ENCODE assay signal across 26 cellular contexts in genomic region chr14:47785041-47785440, GRCh38.
DNase-seq lines count a peak whose midpoint lies in the region; ATAC-seq lines count a peak whose summit lies in the region.
"Had no signal": no experiment of that assay in that cellular context is flagged by ENCODE, and none has a peak within 500 bp of the region (broad histone marks: within the 10 kb centered on the region; RNA-seq: fewer than 3 reads in every experiment).

No MANE protein-coding gene starts in this region.

- H3K4me1 Mint-ChIP-seq in stimulated activated naive CD8-positive, alpha-beta T cell treated with anti-CD3 and anti-CD28 coated beads, Interleukin-15, amount 100 ng/mL, for 72 hours = no peaks in the 10 kb centered on the region
- H3K4me1 Mint-ChIP-seq: CD14-positive monocyte; CD4-positive, alpha-beta memory T cell; CD4-positive, CD25-positive, alpha-beta regulatory T cell; CD8-positive, alpha-beta memory T cell had no signal

- no peaks in the 10 kb centered on the region for H3K27me3 Mint-ChIP-seq in stimulated activated naive CD8-positive, alpha-beta T cell treated with anti-CD3 and anti-CD28 coated beads, Interleukin-15, amount 100 ng/mL, for 72 hours
- H3K27me3 Mint-ChIP-seq: CD4-positive, alpha-beta memory T cell; CD4-positive, CD25-positive, alpha-beta regulatory T cell; CD8-positive, alpha-beta memory T cell had no signal

- H3K27ac ChIP-seq in caudate nucleus (ENCODE audit: low read depth, low read length) = no peak overlapping the region
- H3K27ac ChIP-seq: BLaER1 had no signal

- H3K4me3 Mint-ChIP-seq in stimulated activated naive CD8-positive, alpha-beta T cell treated with anti-CD3 and anti-CD28 coated beads, Interleukin-15, amount 100 ng/mL, for 72 hours = no peak overlapping the region
- H3K4me3 Mint-ChIP-seq: CD14-positive monocyte; CD4-positive, alpha-beta memory T cell; CD4-positive, CD25-positive, alpha-beta regulatory T cell; CD8-positive, alpha-beta memory T cell had no signal

- H3K27ac Mint-ChIP-seq in stimulated activated naive CD8-positive, alpha-beta T cell treated with anti-CD3 and anti-CD28 coated beads, Interleukin-15, amount 100 ng/mL, for 72 hours = no peak overlapping the region
- H3K27ac Mint-ChIP-seq: CD14-positive monocyte; CD4-positive, alpha-beta memory T cell; CD4-positive, CD25-positive, alpha-beta regulatory T cell; CD8-positive, alpha-beta memory T cell had no signal

- peak; percentile 57 for ATAC-seq in sciatic nerve
- no peak for ATAC-seq in stimulated activated naive CD8-positive, alpha-beta T cell treated with anti-CD3 and anti-CD28 coated beads, Interleukin-15, amount 100 ng/mL, for 72 hours
- ATAC-seq: GM12878 had no signal

- intact Hi-C loops in sciatic nerve (cut with DNase I) = no loop called here

- peaks cover 8 to 27% of the 10 kb centered on the region in 2 donors for H3K9me3 Mint-ChIP-seq in stimulated activated naive CD8-positive, alpha-beta T cell treated with anti-CD3 and anti-CD28 coated beads, Interleukin-15, amount 100 ng/mL, for 72 hours

- peak; percentile 33 for DNase-seq in NCI-H82 (lab: John Stamatoyannopoulos, UW)
- peak; percentile 3 for DNase-seq in NCI-H82 treated with DMSO at 0.1 percent for 48 hours (lab: John Stamatoyannopoulos, UW; ENCODE audit: unreplicated experiment)
- DNase-seq in astrocyte of the hippocampus (ENCODE audit: low read depth, low spot score) = peak; percentile 2
- DNase-seq in sciatic nerve (ENCODE audit: low spot score) = no peak
- DNase-seq in SW480 (ENCODE audit: low spot score) = no peak
- DNase-seq in stimulated activated naive CD8-positive, alpha-beta T cell treated with anti-CD3 and anti-CD28 coated beads, Interleukin-15, amount 100 ng/mL, for 72 hours = no peak
- DNase-seq in stimulated activated naive CD4-positive, alpha-beta T cell treated with Interleukin-2 at 50 U/mL for 16 hours (lab: John Stamatoyannopoulos, UW) = no peak
- DNase-seq in caudate nucleus (lab: John Stamatoyannopoulos, UW) = no peak
- DNase-seq: 8988T; ACHN; BE2C; C1 segment of cervical spinal cord; CD4-positive, alpha-beta memory T cell; CD4-positive, CD25-positive, alpha-beta regulatory T cell; CD8-positive, alpha-beta memory T cell; COR-L47; DMS 273 treated with DMSO at 0.1 percent for 48 hours; DMS153; DMS53; DMS79; DND-41; EL; GDM1 had no signal

Comparison
In these comparisons a context has a peak if more than half of its experiments do, and no peak if none do; other contexts are left out.
1. DNase-seq: peak in NCI-H82 (single experiment), NCI-H82 treated with DMSO at 0.1 percent for 48 hours (single experiment) and astrocyte of the hippocampus (single experiment); none in sciatic nerve (single experiment), SW480 (single experiment), stimulated activated naive CD8-positive, alpha-beta T cell treated with anti-CD3 and anti-CD28 coated beads, Interleukin-15, amount 100 ng/mL, for 72 hours (0 of 2), stimulated activated naive CD4-positive, alpha-beta T cell treated with Interleukin-2 at 50 U/mL for 16 hours (single experiment) and caudate nucleus (0 of 61).